ENCODE assay signal across 10 cellular contexts in genomic region chr15:43948691-43949325, GRCh38.
DNase-seq lines count a peak whose midpoint lies in the region; ATAC-seq and TF ChIP-seq lines count a peak whose summit lies in the region.
"Had no signal": no experiment of that assay in that cellular context is flagged by ENCODE, and none has a peak within 500 bp of the region (broad histone marks: within the 10 kb centered on the region; RNA-seq: fewer than 3 reads in every experiment).

No MANE protein-coding gene starts in this region.

- intact Hi-C loops in activated CD8-positive, alpha-beta T cell treated with anti-CD3 and anti-CD28 coated beads for 36 hours (cut with micrococcal nuclease): no loop called here

- no peak overlapping the region for H3K4me3 Mint-ChIP-seq in activated CD8-positive, alpha-beta T cell treated with anti-CD3 and anti-CD28 coated beads for 36 hours
- H3K4me3 Mint-ChIP-seq in activated CD8-positive, alpha-beta T cell treated with anti-CD3 and anti-CD28 coated beads, Interleukin-2, amount 10 ng/mL, durations not matched to agents 7 days and 5 days: no peak overlapping the region
- no peak overlapping the region for H3K4me3 Mint-ChIP-seq in stimulated activated memory B cell treated with anti-CD40 and anti-IgM and Interleukin-4, amounts not matched to agents 10 μg/mL and 1 μg/mL and 100 μg/mL, for 72 hours

- H3K27ac Mint-ChIP-seq in activated CD8-positive, alpha-beta T cell treated with anti-CD3 and anti-CD28 coated beads for 36 hours: peak overlapping the region; percentile 66
- no peak overlapping the region for H3K27ac Mint-ChIP-seq in activated CD8-positive, alpha-beta T cell treated with anti-CD3 and anti-CD28 coated beads, Interleukin-2, amount 10 ng/mL, durations not matched to agents 7 days and 5 days
- H3K27ac Mint-ChIP-seq in stimulated activated memory B cell treated with anti-CD40 and anti-IgM and Interleukin-4, amounts not matched to agents 10 μg/mL and 1 μg/mL and 100 μg/mL, for 72 hours: no peak overlapping the region

- H3K9me3 Mint-ChIP-seq in activated CD8-positive, alpha-beta T cell treated with anti-CD3 and anti-CD28 coated beads for 36 hours: no peaks in the 10 kb centered on the region
- H3K9me3 Mint-ChIP-seq in activated CD8-positive, alpha-beta T cell treated with anti-CD3 and anti-CD28 coated beads, Interleukin-2, amount 10 ng/mL, durations not matched to agents 7 days and 5 days (ENCODE audit: insufficient read depth): no peaks in the 10 kb centered on the region
- peaks cover 3% of the 10 kb centered on the region for H3K9me3 Mint-ChIP-seq in stimulated activated memory B cell treated with anti-CD40 and anti-IgM and Interleukin-4, amounts not matched to agents 10 μg/mL and 1 μg/mL and 100 μg/mL, for 72 hours

- no peak for TF ChIP-seq CTCF in activated CD8-positive, alpha-beta T cell treated with anti-CD3 and anti-CD28 coated beads for 36 hours (IDR thresholded peaks at IDR 0.05)

- H3K4me1 Mint-ChIP-seq in activated CD8-positive, alpha-beta T cell treated with anti-CD3 and anti-CD28 coated beads for 36 hours (ENCODE audit: low read depth): peaks cover 31% of the 10 kb centered on the region
- peaks cover 24% of the 10 kb centered on the region for H3K4me1 Mint-ChIP-seq in activated CD8-positive, alpha-beta T cell treated with anti-CD3 and anti-CD28 coated beads, Interleukin-2, amount 10 ng/mL, durations not matched to agents 7 days and 5 days (ENCODE audit: low read depth)
- peaks cover 25% of the 10 kb centered on the region for H3K4me1 Mint-ChIP-seq in stimulated activated memory B cell treated with anti-CD40 and anti-IgM and Interleukin-4, amounts not matched to agents 10 μg/mL and 1 μg/mL and 100 μg/mL, for 72 hours

- peak; percentile 91 for ATAC-seq in activated CD8-positive, alpha-beta T cell treated with anti-CD3 and anti-CD28 coated beads for 36 hours
- ATAC-seq in activated CD8-positive, alpha-beta T cell treated with anti-CD3 and anti-CD28 coated beads, Interleukin-2, amount 10 ng/mL, durations not matched to agents 7 days and 5 days: no peak
- peak; percentile 85 for ATAC-seq in GM21825 (IDR thresholded peaks at IDR 0.05; ENCODE audit: unreplicated experiment)
- peak; percentile 67 for ATAC-seq in HG03469 (IDR thresholded peaks at IDR 0.05; ENCODE audit: unreplicated experiment)
- peak; percentile 67 for ATAC-seq in stimulated activated memory B cell treated with anti-CD40 and anti-IgM and Interleukin-4, amounts not matched to agents 10 μg/mL and 1 μg/mL and 100 μg/mL, for 72 hours

- peak; percentile 18 for DNase-seq in activated CD8-positive, alpha-beta T cell treated with anti-CD3 and anti-CD28 coated beads for 36 hours
- DNase-seq in activated CD8-positive, alpha-beta T cell treated with anti-CD3 and anti-CD28 coated beads, Interleukin-2, amount 10 ng/mL, durations not matched to agents 7 days and 5 days: no peak
- no peak for DNase-seq in activated effector memory CD4-positive, alpha-beta T cell treated with anti-CD3 and anti-CD28 coated beads, Interleukin-2, amount 50 U/mL, for 16 hours
- DNase-seq in NCI-H2029 (lab: John Stamatoyannopoulos, UW) (no peak), RPMI8226 (no peak)
- DNase-seq: activated CD8-positive, alpha-beta memory T cell treated with anti-CD3 and anti-CD28 coated beads for 24 hours; nucleus accumbens had no signal

- CTCF ChIA-PET in activated CD8-positive, alpha-beta T cell treated with anti-CD3 and anti-CD28 coated beads for 36 hours (lab: Charles Lee): interaction anchor here (0.7 to 0.9 kb wide), 2 partner anchors 45 to 117 kb away, joined by 3 to 4 read pairs; no protein-coding TSS in a partner anchor
- CTCF ChIA-PET in activated CD8-positive, alpha-beta T cell treated with anti-CD3 and anti-CD28 coated beads, Interleukin-2, amount 10 ng/mL, durations not matched to agents 7 days and 5 days (lab: Charles Lee): interaction anchor here (1.2 kb wide), 1 partner anchor 117 kb away, joined by 4 read pairs; no protein-coding TSS in a partner anchor

- POLR2A ChIA-PET in activated CD8-positive, alpha-beta T cell treated with anti-CD3 and anti-CD28 coated beads for 36 hours (lab: Charles Lee): no interaction called here
- POLR2A ChIA-PET in activated CD8-positive, alpha-beta T cell treated with anti-CD3 and anti-CD28 coated beads, Interleukin-2, amount 10 ng/mL, durations not matched to agents 7 days and 5 days (lab: Charles Lee): no interaction called here

- H3K27me3 Mint-ChIP-seq in activated CD8-positive, alpha-beta T cell treated with anti-CD3 and anti-CD28 coated beads for 36 hours: peaks cover 16% of the 10 kb centered on the region
- peaks cover 15% of the 10 kb centered on the region for H3K27me3 Mint-ChIP-seq in activated CD8-positive, alpha-beta T cell treated with anti-CD3 and anti-CD28 coated beads, Interleukin-2, amount 10 ng/mL, durations not matched to agents 7 days and 5 days (ENCODE audit: low read depth)
- H3K27me3 Mint-ChIP-seq in stimulated activated memory B cell treated with anti-CD40 and anti-IgM and Interleukin-4, amounts not matched to agents 10 μg/mL and 1 μg/mL and 100 μg/mL, for 72 hours: peaks cover 9% of the 10 kb centered on the region

- no peaks in the 10 kb centered on the region for H3K36me3 Mint-ChIP-seq in activated CD8-positive, alpha-beta T cell treated with anti-CD3 and anti-CD28 coated beads for 36 hours (ENCODE audit: low read depth)
- no peaks in the 10 kb centered on the region for H3K36me3 Mint-ChIP-seq in activated CD8-positive, alpha-beta T cell treated with anti-CD3 and anti-CD28 coated beads, Interleukin-2, amount 10 ng/mL, durations not matched to agents 7 days and 5 days (ENCODE audit: low read depth)
- H3K36me3 Mint-ChIP-seq in stimulated activated memory B cell treated with anti-CD40 and anti-IgM and Interleukin-4, amounts not matched to agents 10 μg/mL and 1 μg/mL and 100 μg/mL, for 72 hours: no peaks in the 10 kb centered on the region
